19 cellular contexts compared by ENCODE assay signal in the genomic region with DNA sequence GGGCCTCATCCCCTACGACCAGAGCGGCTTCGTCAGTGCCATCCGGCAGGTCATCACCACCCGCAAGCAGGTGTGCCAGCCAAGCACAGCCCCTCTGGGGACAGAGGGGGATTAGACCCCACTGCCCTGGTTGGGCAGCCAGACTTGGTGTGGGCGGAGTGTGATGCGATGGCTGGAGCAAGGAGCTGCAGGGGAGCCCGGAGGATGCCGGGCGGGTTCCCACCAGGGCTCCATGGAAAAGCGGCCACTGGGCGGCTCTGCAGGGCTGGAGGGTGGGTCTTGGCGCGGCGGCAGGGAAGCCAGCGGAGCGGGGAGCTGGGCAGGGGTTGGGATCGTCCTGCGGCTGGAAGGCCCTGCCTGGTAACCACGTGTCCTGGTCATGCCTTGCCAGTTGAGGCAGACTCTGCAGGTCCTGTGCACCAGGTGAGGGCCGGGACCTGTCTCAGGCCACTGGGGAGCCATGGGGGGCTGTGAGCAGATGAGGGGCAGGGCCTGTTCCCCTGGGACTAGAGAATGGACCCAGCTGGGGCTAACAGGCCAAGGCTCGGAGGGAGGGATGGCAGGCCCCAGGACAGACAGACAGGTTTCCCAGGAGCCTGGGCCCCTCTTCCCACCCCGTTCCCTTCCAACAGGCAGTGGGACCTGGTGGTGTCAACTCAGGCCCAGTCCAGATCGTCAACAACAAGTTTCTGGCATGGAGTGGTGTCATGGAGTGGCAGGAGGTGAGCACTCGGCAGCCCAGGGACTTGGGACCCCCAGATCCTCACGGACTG. TPM values are rescaled to one million over a fixed set of nuclear protein-coding genes. Genes with fewer than 3 reads are reported as not detected.
DNase-seq lines count a peak whose midpoint lies in the region; ATAC-seq, FAIRE-seq and TF ChIP-seq lines count a peak whose summit lies in the region.
"Had no signal": no experiment of that assay in that cellular context is flagged by ENCODE, and none has a peak within 500 bp of the region (broad histone marks: within the 10 kb centered on the region; RNA-seq: fewer than 3 reads in every experiment).

No MANE protein-coding gene starts in this region.

- H2AFZ ChIP-seq in H1 (ENCODE audit: low read length) = no peak overlapping the region

- no peak overlapping the region for H2BK15ac ChIP-seq in H1 (ENCODE audit: low read length)

- no peak overlapping the region for H3K4me2 ChIP-seq in H1 (ENCODE audit: insufficient read depth in 1 of 2, low read depth in 2 of 2, low read length in 2 of 2)

- peak overlapping the region; percentile 6 to 28 for H3K4me3 Mint-ChIP-seq in stimulated activated naive B cell treated with anti-CD40 and anti-IgM and Interleukin-4, amounts not matched to agents 10 μg/mL and 1 μg/mL and 100 μg/mL, for 72 hours
- H3K4me3 Mint-ChIP-seq in stimulated activated naive CD8-positive, alpha-beta T cell treated with anti-CD3 and anti-CD28 coated beads, Interleukin-15, amount 100 ng/mL, for 72 hours = no peak overlapping the region
- H3K4me3 Mint-ChIP-seq: CD4-positive, alpha-beta memory T cell; nephron had no signal

- DNase-seq in DMS 273 (lab: John Stamatoyannopoulos, UW; ENCODE audit: unreplicated experiment) = peak; percentile 40
- no peak for DNase-seq in DMS 273 treated with DMSO at 0.1 percent for 48 hours (lab: John Stamatoyannopoulos, UW)
- DNase-seq in HT-29 (ENCODE audit: low spot score) = peak; percentile 49
- no peak for DNase-seq in H1 (ENCODE audit: low read depth in 1 of 2, low spot score in 2 of 2)
- DNase-seq in stimulated activated naive B cell treated with anti-CD40 and anti-IgM and Interleukin-4, amounts not matched to agents 10 μg/mL and 1 μg/mL and 100 μg/mL, for 72 hours = no peak
- no peak for DNase-seq in colonic mucosa
- no peak for DNase-seq in stimulated activated naive CD8-positive, alpha-beta T cell treated with anti-CD3 and anti-CD28 coated beads, Interleukin-15, amount 100 ng/mL, for 72 hours
- DNase-seq: activated effector memory CD4-positive, alpha-beta T cell treated with anti-CD3 and anti-CD28 coated beads, Interleukin-2, amount 50 U/mL, for 16 hours; mammary epithelial cell; NCI-H1417; NCI-H446 treated with DMSO at 0.1 percent for 48 hours; OCI-M1; stimulated activated CD4-positive, alpha-beta T cell treated with anti-CD3 and anti-CD28 coated beads, Interleukin-1b, Interleukin-23, amount 100 ng/mL, for 48 hours had no signal

- H4K8ac ChIP-seq in H1 (ENCODE audit: extremely low read depth, insufficient read depth, low read length) = no peak overlapping the region

- H3K27ac ChIP-seq in H1 (ENCODE audit: low read depth, low read length) (no peak overlapping the region), colonic mucosa (no peak overlapping the region)
- H3K27ac ChIP-seq: right atrium auricular region, suprapubic skin had no signal

- TF ChIP-seq CTCF in H1 (IDR thresholded peaks at IDR 0.05; ENCODE audit: control extremely low read depth in 1 of 3, insufficient read depth in 1 of 3, low read depth in 1 of 3, low read length in 3 of 3) (no peak; a peak in 1 of 4 replicates), colonic mucosa (IDR thresholded peaks at IDR 0.05) (no peak)

- no peak for FAIRE-seq in H1 (lab: Jason Lieb, UNC)

- H3K9ac ChIP-seq in H1 (replicated peaks in 1 of 4; ENCODE audit: extremely low read depth in 1 of 4, low read depth in 3 of 4, low read length in 3 of 4) (no peak overlapping the region), colonic mucosa (ENCODE audit: low read depth in 2 of 2, low read length in 2 of 2) (no peak overlapping the region)

- H3K9me3 ChIP-seq in H1 (ENCODE audit: insufficient read depth in 2 of 2, low read depth in 1 of 2, low read length in 1 of 2) = no peaks in the 10 kb centered on the region
- H3K9me3 ChIP-seq in colonic mucosa = no peaks in the 10 kb centered on the region
- H3K9me3 ChIP-seq: gastroesophageal sphincter, right atrium auricular region, suprapubic skin had no signal

- H2BK5ac ChIP-seq in H1 (ENCODE audit: low read depth, low read length) = no peak overlapping the region

- H3K4me1 ChIP-seq in H1 (replicated peaks in 1 of 4; ENCODE audit: control insufficient read depth in 3 of 4, insufficient read depth in 4 of 4, low read length in 3 of 4) (peaks cover 0 to 9% (median 5%) of the 10 kb centered on the region in 4 experiments; a peak in 5 of 7 replicates), colonic mucosa (peaks cover 7% of the 10 kb centered on the region)

- CTCF ChIA-PET in H1 (lab: Charles Lee; ENCODE audit: partially characterized antibody) = interaction anchor here (1.7 kb wide), 2 partner anchors 9 to 31 kb away, joined by 3 to 4 read pairs; no protein-coding TSS in a partner anchor

- TF ChIP-seq POLR2A in H1 (IDR thresholded peaks at IDR 0.05; ENCODE audit: control extremely low read depth in 1 of 2, low read depth in 2 of 2, low read length in 2 of 2) = peak in 1 of 2 experiments; percentile 64; a peak in 1 of 3 replicates

- H2AK5ac ChIP-seq in H1 (ENCODE audit: low read depth, low read length) = no peak overlapping the region

- WGBS in H1 (ENCODE audit: extremely low coverage in 1 of 2, insufficient coverage in 1 of 2, insufficient read length in 1 of 2, insufficient replicate concordance in 2 of 2, low coverage in 1 of 2, low lambda C conversion rate in 2 of 2, missing lambda C conversion rate in 1 of 2), 2 experiments = 93% methylated on average over 24 of the region's 26 CpGs; no CpG with 5 or more reads in 1 of the 2 experiments

- H4K20me1 ChIP-seq in H1 (replicated peaks in 1 of 2; ENCODE audit: control insufficient read depth in 1 of 2, insufficient read depth in 2 of 2, low read length in 2 of 2) = peaks cover 48 to 61% of the 10 kb centered on the region in 2 experiments

- intact Hi-C loops in colonic mucosa (cut with DNase I) = no loop called here

- H3K18ac ChIP-seq in H1 (ENCODE audit: extremely low read depth, low read length) = no peak overlapping the region

- H3K27ac Mint-ChIP-seq in stimulated activated naive B cell treated with anti-CD40 and anti-IgM and Interleukin-4, amounts not matched to agents 10 μg/mL and 1 μg/mL and 100 μg/mL, for 72 hours = peak overlapping the region; percentile 62
- H3K27ac Mint-ChIP-seq in stimulated activated naive CD8-positive, alpha-beta T cell treated with anti-CD3 and anti-CD28 coated beads, Interleukin-15, amount 100 ng/mL, for 72 hours = no peak overlapping the region
- H3K27ac Mint-ChIP-seq: nephron had no signal

- H3K27me3 ChIP-seq in H1 (replicated peaks in 1 of 4; ENCODE audit: control insufficient read depth in 3 of 4, extremely low read depth in 1 of 4, insufficient read depth in 3 of 4, low read length in 3 of 4) = no peaks in the 10 kb centered on the region
- no peaks in the 10 kb centered on the region for H3K27me3 ChIP-seq in colonic mucosa
- H3K27me3 ChIP-seq: gastroesophageal sphincter, right atrium auricular region, suprapubic skin had no signal

- H3K4me3 ChIP-seq in H1 (ENCODE audit: extremely low read depth in 1 of 4, insufficient read depth in 2 of 4, low read depth in 3 of 4, low read length in 4 of 4) (no peak overlapping the region), colonic mucosa (no peak overlapping the region)
- H3K4me3 ChIP-seq: gastroesophageal sphincter, right atrium auricular region, suprapubic skin had no signal

- no peak overlapping the region for H3K56ac ChIP-seq in H1 (replicated peaks; ENCODE audit: insufficient read length, low read depth, low read length)

- H3K4ac ChIP-seq in H1 (replicated peaks; ENCODE audit: insufficient read length, low read depth, low read length) = no peak overlapping the region

- no peak overlapping the region for H3K14ac ChIP-seq in H1 (ENCODE audit: insufficient read length)

- H4K91ac ChIP-seq in H1 (replicated peaks; ENCODE audit: insufficient read length, low read length) = no peak overlapping the region

- no peak; a peak in 1 of 4 replicates for TF ChIP-seq RAD21 in H1 (IDR thresholded peaks at IDR 0.05 in 1 of 2, conservative IDR thresholded peaks at IDR 0.05 in 1 of 2; ENCODE audit: low read depth in 2 of 2, low read length in 2 of 2)

- H3K79me1 ChIP-seq in H1 (ENCODE audit: low read depth, low read length) = peaks cover 16% of the 10 kb centered on the region

- no peak overlapping the region for H3K23ac ChIP-seq in H1 (ENCODE audit: insufficient read length)

- H2BK12ac ChIP-seq in H1 (ENCODE audit: low read depth, low read length) = no peak overlapping the region

- no peak overlapping the region for H4K5ac ChIP-seq in H1 (ENCODE audit: insufficient read length, low read depth, low read length)

- H2BK120ac ChIP-seq in H1 (replicated peaks; ENCODE audit: low read depth, low read length) = no peak overlapping the region

- peaks cover 1% of the 10 kb centered on the region; the same call in 1 of the 2 replicates for H3K23me2 ChIP-seq in H1 (ENCODE audit: low read depth, low read length)

- no peak for ATAC-seq in stimulated activated naive B cell treated with anti-CD40 and anti-IgM and Interleukin-4, amounts not matched to agents 10 μg/mL and 1 μg/mL and 100 μg/mL, for 72 hours (replicated peaks)
- no peak for ATAC-seq in HG02885 (IDR thresholded peaks at IDR 0.05; ENCODE audit: poor library complexity, unreplicated experiment)
- no peak for ATAC-seq in stimulated activated naive CD8-positive, alpha-beta T cell treated with anti-CD3 and anti-CD28 coated beads, Interleukin-15, amount 100 ng/mL, for 72 hours
- ATAC-seq: gastroesophageal sphincter had no signal

- peaks cover 10 to 23% of the 10 kb centered on the region in 2 experiments for H3K79me2 ChIP-seq in H1 (ENCODE audit: control insufficient read depth in 1 of 2, insufficient read depth in 2 of 2, low read length in 2 of 2)

- peaks cover 18 to 46% of the 10 kb centered on the region in 2 donors for H3K4me1 Mint-ChIP-seq in stimulated activated naive B cell treated with anti-CD40 and anti-IgM and Interleukin-4, amounts not matched to agents 10 μg/mL and 1 μg/mL and 100 μg/mL, for 72 hours
- H3K4me1 Mint-ChIP-seq in stimulated activated naive CD8-positive, alpha-beta T cell treated with anti-CD3 and anti-CD28 coated beads, Interleukin-15, amount 100 ng/mL, for 72 hours = peaks cover 28% of the 10 kb centered on the region

- no peaks in the 10 kb centered on the region for H3K9me3 Mint-ChIP-seq in stimulated activated naive B cell treated with anti-CD40 and anti-IgM and Interleukin-4, amounts not matched to agents 10 μg/mL and 1 μg/mL and 100 μg/mL, for 72 hours
- no peaks in the 10 kb centered on the region for H3K9me3 Mint-ChIP-seq in stimulated activated naive CD8-positive, alpha-beta T cell treated with anti-CD3 and anti-CD28 coated beads, Interleukin-15, amount 100 ng/mL, for 72 hours
- H3K9me3 Mint-ChIP-seq: nephron had no signal

- POLR2A ChIA-PET in H1 (lab: Charles Lee; ENCODE audit: partially characterized antibody) = interaction anchor here (0.6 to 12.4 kb wide), 16 partner anchors 9 to 179 kb away, joined by 3 to 247 read pairs (median 4); a partner anchor contains a TSS

- peaks cover 21 to 77% (median 47%) of the 10 kb centered on the region in 4 experiments for H3K36me3 ChIP-seq in H1 (ENCODE audit: control insufficient read depth in 2 of 4, insufficient read depth in 4 of 4, low read length in 3 of 4)
- H3K36me3 ChIP-seq in colonic mucosa = peaks cover 11% of the 10 kb centered on the region

- no peak for TF ChIP-seq EP300 in H1 (IDR thresholded peaks at IDR 0.05; ENCODE audit: borderline replicate concordance in 1 of 2, low read depth in 2 of 2, low read length in 2 of 2)

- peaks cover 37 to 55% of the 10 kb centered on the region in 2 donors for H3K36me3 Mint-ChIP-seq in stimulated activated naive B cell treated with anti-CD40 and anti-IgM and Interleukin-4, amounts not matched to agents 10 μg/mL and 1 μg/mL and 100 μg/mL, for 72 hours

- no peaks in the 10 kb centered on the region for H3K27me3 Mint-ChIP-seq in stimulated activated naive B cell treated with anti-CD40 and anti-IgM and Interleukin-4, amounts not matched to agents 10 μg/mL and 1 μg/mL and 100 μg/mL, for 72 hours
- H3K27me3 Mint-ChIP-seq in stimulated activated naive CD8-positive, alpha-beta T cell treated with anti-CD3 and anti-CD28 coated beads, Interleukin-15, amount 100 ng/mL, for 72 hours = no peaks in the 10 kb centered on the region
- H3K27me3 Mint-ChIP-seq: CD4-positive, alpha-beta memory T cell had no signal

- no peak overlapping the region for H2BK20ac ChIP-seq in H1 (ENCODE audit: low read length)

RNA-seq across cellular contexts. Expression of a gene that starts 6.3 kb away (rescaled TPM):
- 188 and 218 TPM in 2 replicates for total RNA-seq in HT-29 (2014; rRNA removed; shearing (Covaris generic))
- total RNA-seq in H1 (2021; fragmentation: NEBNext Ultra II Directional; extraction: Animal tissue kit (Norgen Biotek cat#: 25700)) = 251 and 261 TPM in 2 replicates
- polyA plus RNA-seq in H1 (2011; rRNA removed) = 147 and 213 TPM in 2 replicates
- polyA plus RNA-seq in H1 (2011; cell fraction: cytosol; rRNA removed) = 136 TPM
- 397 TPM for polyA plus RNA-seq in H1 (2011; cell fraction: nucleus; rRNA removed)
- polyA plus RNA-seq in H1 (2012, experiment 1 of 2) = 183 to 286 TPM (median 253 TPM) in 4 replicates
- polyA plus RNA-seq in H1 (2012, experiment 2 of 2) = 215 TPM
- 166 TPM for polyA plus RNA-seq in H1 (2013, experiment 1 of 2)
- 157 TPM for polyA plus RNA-seq in H1 (2013, experiment 2 of 2)
- 82.9 and 117 TPM in 2 replicates for polyA minus RNA-seq in H1 (2011; rRNA and poly(A)+ RNA removed)
- polyA minus RNA-seq in H1 (2011; cell fraction: cytosol; rRNA and poly(A)+ RNA removed) = 124 TPM
- polyA minus RNA-seq in H1 (2011; cell fraction: nucleus; rRNA and poly(A)+ RNA removed) = 139 TPM
- 100 to 1,000 TPM; 109 to 128 TPM for total RNA-seq in colonic mucosa

RNA-seq across cellular contexts. Expression of a gene that starts 10.1 kb away (rescaled TPM):
- total RNA-seq in HT-29 (2014; rRNA removed; shearing (Covaris generic)) = 215 and 243 TPM in 2 replicates
- 105 TPM in 2 replicates for total RNA-seq in H1 (2021; fragmentation: NEBNext Ultra II Directional; extraction: Animal tissue kit (Norgen Biotek cat#: 25700))
- 45.8 and 66.5 TPM in 2 replicates for polyA plus RNA-seq in H1 (2011; rRNA removed)
- 56.6 TPM for polyA plus RNA-seq in H1 (2011; cell fraction: cytosol; rRNA removed)
- 225 TPM for polyA plus RNA-seq in H1 (2011; cell fraction: nucleus; rRNA removed)
- polyA plus RNA-seq in H1 (2012, experiment 1 of 2) = 84.3 to 106 TPM (median 94.0 TPM) in 4 replicates
- 90.6 TPM for polyA plus RNA-seq in H1 (2012, experiment 2 of 2)
- 71.9 TPM for polyA plus RNA-seq in H1 (2013, experiment 1 of 2)
- polyA plus RNA-seq in H1 (2013, experiment 2 of 2) = 66.3 TPM
- polyA minus RNA-seq in H1 (2011; rRNA and poly(A)+ RNA removed) = 21.4 and 26.5 TPM in 2 replicates
- 42.9 TPM for polyA minus RNA-seq in H1 (2011; cell fraction: cytosol; rRNA and poly(A)+ RNA removed)
- polyA minus RNA-seq in H1 (2011; cell fraction: nucleus; rRNA and poly(A)+ RNA removed) = 80.3 TPM
- total RNA-seq in colonic mucosa = 100 to 1,000 TPM in 1 of 2 donors, 10 to 100 TPM in 1; 53.7 to 137 TPM

RNA-seq across cellular contexts. Expression of a gene that starts 19.9 kb away (rescaled TPM):
- 89.9 and 96.4 TPM in 2 replicates for total RNA-seq in HT-29 (2014; rRNA removed; shearing (Covaris generic))
- total RNA-seq in H1 (2021; fragmentation: NEBNext Ultra II Directional; extraction: Animal tissue kit (Norgen Biotek cat#: 25700)) = 45.9 and 46.7 TPM in 2 replicates
- 40.7 and 73.3 TPM in 2 replicates for polyA plus RNA-seq in H1 (2011; rRNA removed)
- 38.3 TPM for polyA plus RNA-seq in H1 (2011; cell fraction: cytosol; rRNA removed)
- 48.5 TPM for polyA plus RNA-seq in H1 (2011; cell fraction: nucleus; rRNA removed)
- polyA plus RNA-seq in H1 (2012, experiment 1 of 2) = 33.7 to 44.3 TPM (median 42.7 TPM) in 4 replicates
- polyA plus RNA-seq in H1 (2012, experiment 2 of 2) = 47.7 TPM
- 52.8 TPM for polyA plus RNA-seq in H1 (2013, experiment 1 of 2)
- 54.7 TPM for polyA plus RNA-seq in H1 (2013, experiment 2 of 2)
- polyA minus RNA-seq in H1 (2011; rRNA and poly(A)+ RNA removed) = 10.9 and 14.9 TPM in 2 replicates
- polyA minus RNA-seq in H1 (2011; cell fraction: cytosol; rRNA and poly(A)+ RNA removed) = 26.5 TPM
- polyA minus RNA-seq in H1 (2011; cell fraction: nucleus; rRNA and poly(A)+ RNA removed) = 26.0 TPM
- 10 to 100 TPM; 32.7 to 74.9 TPM for total RNA-seq in colonic mucosa

RNA-seq across cellular contexts. Expression of a gene that starts 20.3 kb away (rescaled TPM):
- total RNA-seq in HT-29 (2014; rRNA removed; shearing (Covaris generic)) = 34.5 and 38.4 TPM in 2 replicates
- total RNA-seq in H1 (2021; fragmentation: NEBNext Ultra II Directional; extraction: Animal tissue kit (Norgen Biotek cat#: 25700)) = 44.9 and 47.6 TPM in 2 replicates
- polyA plus RNA-seq in H1 (2011; rRNA removed) = 30.3 and 53.7 TPM in 2 replicates
- polyA plus RNA-seq in H1 (2011; cell fraction: cytosol; rRNA removed) = 23.2 TPM
- polyA plus RNA-seq in H1 (2011; cell fraction: nucleus; rRNA removed) = 73.8 TPM
- polyA plus RNA-seq in H1 (2012, experiment 1 of 2) = 41.7 to 47.2 TPM (median 43.5 TPM) in 4 replicates
- 52.8 TPM for polyA plus RNA-seq in H1 (2012, experiment 2 of 2)
- 34.8 TPM for polyA plus RNA-seq in H1 (2013, experiment 1 of 2)
- 35.2 TPM for polyA plus RNA-seq in H1 (2013, experiment 2 of 2)
- polyA minus RNA-seq in H1 (2011; rRNA and poly(A)+ RNA removed) = 24.6 and 29.7 TPM in 2 replicates
- 27.0 TPM for polyA minus RNA-seq in H1 (2011; cell fraction: cytosol; rRNA and poly(A)+ RNA removed)
- polyA minus RNA-seq in H1 (2011; cell fraction: nucleus; rRNA and poly(A)+ RNA removed) = 27.3 TPM
- 10 to 100 TPM; 29.4 to 33.7 TPM for total RNA-seq in colonic mucosa

RNA-seq across cellular contexts. Expression of a gene that starts 39.2 kb away (rescaled TPM):
- total RNA-seq in HT-29 (2014; rRNA removed; shearing (Covaris generic)) = 88.3 and 91.9 TPM in 2 replicates
- total RNA-seq in H1 (2021; fragmentation: NEBNext Ultra II Directional; extraction: Animal tissue kit (Norgen Biotek cat#: 25700)) = 71.4 and 73.9 TPM in 2 replicates
- 21.6 and 40.4 TPM in 2 replicates for polyA plus RNA-seq in H1 (2011; rRNA removed)
- polyA plus RNA-seq in H1 (2011; cell fraction: cytosol; rRNA removed) = 21.8 TPM
- polyA plus RNA-seq in H1 (2011; cell fraction: nucleus; rRNA removed) = 81.4 TPM
- 52.6 to 80.3 TPM (median 65.6 TPM) in 4 replicates for polyA plus RNA-seq in H1 (2012, experiment 1 of 2)
- polyA plus RNA-seq in H1 (2012, experiment 2 of 2) = 50.2 TPM
- 42.3 TPM for polyA plus RNA-seq in H1 (2013, experiment 1 of 2)
- polyA plus RNA-seq in H1 (2013, experiment 2 of 2) = 40.4 TPM
- 28.0 and 50.4 TPM in 2 replicates for polyA minus RNA-seq in H1 (2011; rRNA and poly(A)+ RNA removed)
- polyA minus RNA-seq in H1 (2011; cell fraction: cytosol; rRNA and poly(A)+ RNA removed) = 34.3 TPM
- 41.3 TPM for polyA minus RNA-seq in H1 (2011; cell fraction: nucleus; rRNA and poly(A)+ RNA removed)
- 10 to 100 TPM; 46.1 to 77.2 TPM for total RNA-seq in colonic mucosa

Comparison
In these comparisons a context has a peak if more than half of its experiments do, and no peak if none do; other contexts are left out.
1. DNase-seq: peak in DMS 273 (single experiment) and HT-29 (single experiment); none in DMS 273 treated with DMSO at 0.1 percent for 48 hours (single experiment), H1 (0 of 2), stimulated activated naive B cell treated with anti-CD40 and anti-IgM and Interleukin-4, amounts not matched to agents 10 μg/mL and 1 μg/mL and 100 μg/mL, for 72 hours (single experiment), colonic mucosa (single experiment) and stimulated activated naive CD8-positive, alpha-beta T cell treated with anti-CD3 and anti-CD28 coated beads, Interleukin-15, amount 100 ng/mL, for 72 hours (0 of 2).
2. H3K4me3 Mint-ChIP-seq: peak in stimulated activated naive B cell treated with anti-CD40 and anti-IgM and Interleukin-4, amounts not matched to agents 10 μg/mL and 1 μg/mL and 100 μg/mL, for 72 hours (2 of 2); none in stimulated activated naive CD8-positive, alpha-beta T cell treated with anti-CD3 and anti-CD28 coated beads, Interleukin-15, amount 100 ng/mL, for 72 hours (0 of 2).